ENCODE assay signal across 4 cellular contexts in genomic region chr1:46057215-46057614, GRCh38.
DNase-seq lines count a peak whose midpoint lies in the region; ATAC-seq, FAIRE-seq and TF ChIP-seq lines count a peak whose summit lies in the region.
"Not testable (repeated sequence)": the region's sequence is repeated elsewhere in the genome, so short reads cannot be mapped to it uniquely, and the experiment has no call there.

No MANE protein-coding gene starts in this region.

- H3K27ac ChIP-seq in GM12878 (ENCODE audit: control insufficient read depth, insufficient read depth), result not testable (repeated sequence)

- not testable (repeated sequence) for H3K4me1 Mint-ChIP-seq in nephron progenitor cell

- TF ChIP-seq RAD21 in GM12878 (IDR thresholded peaks at IDR 0.05; ENCODE audit: insufficient read depth, low read depth, low read length), result not testable (repeated sequence)

- H3K9ac ChIP-seq in GM12878 (ENCODE audit: control insufficient read depth, insufficient read depth, low read length), result not testable (repeated sequence)

- DNase-seq in GM12891 (ENCODE audit: insufficient read length, low spot score); GM12878 (ENCODE audit: low read depth, low spot score); nephron progenitor cell: not testable (repeated sequence)
- peak; percentile 36 for DNase-seq in MV-4-11 (lab: John Stamatoyannopoulos, UW)

- not testable (repeated sequence) for H3K27me3 ChIP-seq in GM12878 (replicated peaks in 1 of 2; ENCODE audit: control insufficient read depth in 2 of 2, insufficient read depth in 2 of 2, low read length in 1 of 2)

- not testable (repeated sequence) for ATAC-seq in GM12878

- POLR2A ChIA-PET in GM12878 (lab: Charles Lee), result interaction anchor here (1.1 kb wide), 1 partner anchor 15 kb away, joined by 3 read pairs; no protein-coding TSS in a partner anchor

- H3K9me3 ChIP-seq in GM12878 (replicated peaks; ENCODE audit: control insufficient read depth, insufficient read depth, low read length), result not testable (repeated sequence)

- SMC1A ChIA-PET in GM12878 (lab: Charles Lee; ENCODE audit: uncharacterized antibody, unreplicated experiment), result interaction anchor here (1.0 kb wide), 1 partner anchor 11 kb away, joined by 3 read pairs; no protein-coding TSS in a partner anchor

- H3K27ac Mint-ChIP-seq in nephron progenitor cell, result peak overlapping the region; percentile 46

- RAD21 ChIA-PET in GM12878 (lab: Charles Lee; ENCODE audit: unreplicated experiment), result not testable (repeated sequence)

- H3K4me3 ChIP-seq in GM12878, result not testable (repeated sequence)

- H3K4me2 ChIP-seq in GM12878 (ENCODE audit: control insufficient read depth, insufficient read depth), result not testable (repeated sequence)

- not testable (repeated sequence) for H3K9me3 Mint-ChIP-seq in nephron progenitor cell

- intact Hi-C loops in GM12878 (cut with micrococcal nuclease; ENCODE audit: unreplicated experiment), result not testable (repeated sequence)

- not testable (repeated sequence) for H3K27me3 Mint-ChIP-seq in nephron progenitor cell (ENCODE audit: low read depth, poor library complexity)

- H3K4me1 ChIP-seq in GM12878 (ENCODE audit: control insufficient read depth, insufficient read depth, low read length), result not testable (repeated sequence)

- in situ Hi-C loops in GM12878 (cut with MboI), result not testable (repeated sequence)

- not testable (repeated sequence) for TF ChIP-seq POLR2A in GM12891 (IDR thresholded peaks at IDR 0.05; ENCODE audit: low read depth, low read length); GM12878 (IDR thresholded peaks at IDR 0.05; ENCODE audit: low read depth, low read length)

- not testable (repeated sequence) for BruUV-seq in GM12878 (replicated peaks; lab: Mats Ljungman, UMichigan)

- not testable (repeated sequence) for TF ChIP-seq CTCF in GM12878 (IDR thresholded peaks at IDR 0.05 in 2 of 3, conservative IDR thresholded peaks at IDR 0.05 in 1 of 3; ENCODE audit: control insufficient read depth in 2 of 3, extremely low read depth in 1 of 3, insufficient read depth in 1 of 3, low read depth in 3 of 3, low read length in 3 of 3); nephron progenitor cell (IDR thresholded peaks at IDR 0.05)

- H4K20me1 ChIP-seq in GM12878 (ENCODE audit: control insufficient read depth, insufficient read depth), result not testable (repeated sequence)

- H3K4me3 Mint-ChIP-seq in nephron progenitor cell, result not testable (repeated sequence)

- CTCF ChIA-PET in GM12878 (lab: Yijun Ruan, JAX), result not testable (repeated sequence)

- H2AFZ ChIP-seq in GM12878 (ENCODE audit: control insufficient read depth, low read depth, low read length), result not testable (repeated sequence)

- WGBS in GM12878 (ENCODE audit: insufficient coverage, insufficient replicate concordance, low lambda C conversion rate, missing lambda C conversion rate), result 65% methylated on average over 4 of the region's 4 CpGs

- TF ChIP-seq EP300 in GM12878 (IDR thresholded peaks at IDR 0.05; ENCODE audit: borderline replicate concordance in 1 of 2, control insufficient read depth in 1 of 2, low read depth in 2 of 2, low read length in 2 of 2), result not testable (repeated sequence)

- peaks cover 94% of the 10 kb centered on the region for H3K36me3 Mint-ChIP-seq in nephron progenitor cell (ENCODE audit: low read depth)

- H3K36me3 ChIP-seq in GM12878 (ENCODE audit: control insufficient read depth in 2 of 2, insufficient read depth in 2 of 2, low read length in 1 of 2), result peaks cover 3 to 16% of the 10 kb centered on the region in 2 experiments; a peak in 3 of 4 replicates

- not testable (repeated sequence) for FAIRE-seq in GM12891 (lab: Jason Lieb, UNC); GM12878 (lab: Jason Lieb, UNC)

- not testable (repeated sequence) for H3K79me2 ChIP-seq in GM12878 (ENCODE audit: control insufficient read depth, insufficient read depth, low read length)

TF ChIP-seq in GM12891, 5 proteins besides CTCF, POLR2A, EP300 and RAD21:
- TF ChIP-seq SPI1 (IDR thresholded peaks at IDR 0.05; ENCODE audit: low read depth, low read length), result peak; percentile 42

TF ChIP-seq in GM12878, 131 proteins besides CTCF, POLR2A, EP300 and RAD21:
- TF ChIP-seq SPI1 (IDR thresholded peaks at IDR 0.05; ENCODE audit: borderline replicate concordance, insufficient read depth, low read depth, low read length), result peak; percentile 57
